In genomic region chr2:29714333-29714732, GRCh38 we compare ENCODE assay signal across 25 cellular contexts.
"Had no signal": no experiment of that assay in that cellular context is flagged by ENCODE, and none has a peak within 500 bp of the region (broad histone marks: within the 10 kb centered on the region; RNA-seq: fewer than 3 reads in every experiment).

No MANE protein-coding gene starts in this region.

- FAIRE-seq: keratinocyte, small intestine, TTC549 had no signal

- H3K27me3 ChIP-seq: colonic mucosa, gastroesophageal sphincter, neural progenitor cell, stomach, transverse colon, uterus had no signal

- H2AFZ ChIP-seq: neural progenitor cell had no signal

- ATAC-seq: effector memory CD8-positive, alpha-beta T cell; gastroesophageal sphincter; left lobe of liver; naive thymus-derived CD4-positive, alpha-beta T cell; sciatic nerve; stimulated activated memory B cell treated with anti-CD40 and anti-IgM and Interleukin-4, amounts not matched to agents 10 μg/mL and 1 μg/mL and 100 μg/mL, for 72 hours; WTC11 had no signal

- H3K36me3 ChIP-seq: colonic mucosa, esophagus squamous epithelium, gastroesophageal sphincter, neural progenitor cell, stomach, suprapubic skin, transverse colon, uterus had no signal

- H3K9ac ChIP-seq: neural progenitor cell had no signal

- H3K9me3 ChIP-seq: colonic mucosa, esophagus squamous epithelium, gastroesophageal sphincter, stomach, suprapubic skin, transverse colon, uterus had no signal

- H3K4me3 ChIP-seq: colonic mucosa, dorsolateral prefrontal cortex, esophagus squamous epithelium, gastroesophageal sphincter, lung, neural progenitor cell, stomach, suprapubic skin, transverse colon, uterus had no signal

- H3K27ac ChIP-seq: colonic mucosa, dorsolateral prefrontal cortex, esophagus squamous epithelium, gastroesophageal sphincter, neural progenitor cell, stomach, suprapubic skin, transverse colon, uterus had no signal

- H3K4me2 ChIP-seq: neural progenitor cell had no signal

- H3K4me1 ChIP-seq: colonic mucosa, esophagus squamous epithelium, gastroesophageal sphincter, stomach, suprapubic skin, transverse colon, uterus had no signal

- DNase-seq: activated gamma-delta T cell treated with Interleukin-2 at 50 U/mL for 16 hours; activated T-cell treated with anti-CD3 and anti-CD28 coated beads, Interleukin-2, amount 50 U/mL, for 1 hour; anterior cingulate cortex; central memory CD4-positive, alpha-beta T cell; colonic mucosa; dorsolateral prefrontal cortex; effector memory CD8-positive, alpha-beta T cell; esophagus squamous epithelium; head of caudate nucleus; naive thymus-derived CD4-positive, alpha-beta T cell; posterior cingulate gyrus; small intestine; stomach; transverse colon; uterus had no signal
